Comparison of ENCODE assay signal across 18 cellular contexts in the genomic region with DNA sequence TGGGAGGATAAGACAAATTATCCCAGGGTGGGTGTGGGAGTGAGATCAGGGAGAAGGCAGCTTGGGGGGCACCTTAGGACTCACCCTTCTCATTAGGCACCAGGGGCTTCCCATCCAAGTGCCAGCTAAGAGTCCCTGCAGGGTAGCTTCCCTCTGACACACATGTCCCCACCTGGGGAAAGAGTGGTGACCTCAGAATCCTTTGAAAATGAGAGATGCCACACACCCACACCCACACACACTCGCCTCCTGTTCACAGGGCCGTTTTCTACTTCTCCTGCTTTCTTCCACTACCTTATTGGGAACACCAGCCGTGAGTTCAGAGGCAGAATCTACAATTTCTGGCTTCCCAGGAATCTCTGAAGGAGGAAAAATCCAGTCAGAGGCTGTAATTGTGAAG. TPM values are rescaled to one million over a fixed set of nuclear protein-coding genes. Genes with fewer than 3 reads are reported as not detected.
DNase-seq lines count a peak whose midpoint lies in the region; ATAC-seq, FAIRE-seq and TF ChIP-seq lines count a peak whose summit lies in the region.
"Had no signal": no experiment of that assay in that cellular context is flagged by ENCODE, and none has a peak within 500 bp of the region (broad histone marks: within the 10 kb centered on the region; RNA-seq: fewer than 3 reads in every experiment).

No MANE protein-coding gene starts in this region.

- H3K4me3 Mint-ChIP-seq in neural crest cell, result peak overlapping the region; percentile 67
- H3K4me3 Mint-ChIP-seq: type B pancreatic cell had no signal

- DNase-seq in left ventricle myocardium inferior, result no peak
- no peak for DNase-seq in left ventricle myocardium superior
- no peak for DNase-seq in K562 (ENCODE audit: extremely low read depth in 1 of 4, low spot score in 3 of 4)
- DNase-seq in neural crest cell (ENCODE audit: low read depth, low spot score), result no peak
- DNase-seq in vagina (ENCODE audit: extremely low spot score in 2 of 2), result no peak
- no peak for DNase-seq in C1 segment of cervical spinal cord (lab: John Stamatoyannopoulos, UW)
- no peak for DNase-seq in kidney glomerular epithelial cell (lab: John Stamatoyannopoulos, UW)
- no peak for DNase-seq in HuH-7.5 (ENCODE audit: low spot score)
- DNase-seq: activated T-cell treated with anti-CD3 and anti-CD28 coated beads, Interleukin-2, amount 50 U/mL, for 1 hour; AML-193; DMS79 treated with DMSO at 0.1 percent for 48 hours; IMR-90; NCI-H1092 treated with DMSO at 0.1 percent for 48 hours; SK-N-SH; small intestine had no signal

- POLR2A ChIA-PET in K562 (lab: Yijun Ruan, JAX), result interaction anchor here (0.6 to 1.9 kb wide), 6 partner anchors 10 to 231 kb away, joined by 3 to 20 read pairs (median 5); partner anchors contain the start of genes ATF6B, FKBPL and GPSM3

- H3K36me3 Mint-ChIP-seq in neural crest cell (ENCODE audit: low read depth), result peaks cover 15% of the 10 kb centered on the region

- TF ChIP-seq POLR2A in K562 (conservative IDR thresholded peaks at IDR 0.05) (no peak), vagina (IDR thresholded peaks at IDR 0.05) (no peak)

- no peak for TF ChIP-seq RAD21 in K562 (CRISPR knock-in tag; conservative IDR thresholded peaks at IDR 0.05 in 1 of 2, IDR thresholded peaks at IDR 0.05 in 1 of 2)

- H3K4me3 ChIP-seq in left ventricle myocardium inferior, result no peak overlapping the region
- no peak overlapping the region for H3K4me3 ChIP-seq in K562
- no peak overlapping the region for H3K4me3 ChIP-seq in vagina

- H3K4me1 Mint-ChIP-seq in neural crest cell, result peaks cover 51% of the 10 kb centered on the region

- H3K27me3 Mint-ChIP-seq in neural crest cell (ENCODE audit: low read depth), result peaks cover 3% of the 10 kb centered on the region
- H3K27me3 Mint-ChIP-seq: type B pancreatic cell had no signal

- TF ChIP-seq CTCF in left ventricle myocardium inferior (IDR thresholded peaks at IDR 0.05; ENCODE audit: borderline replicate concordance), result no peak
- TF ChIP-seq CTCF in K562 (IDR thresholded peaks at IDR 0.05 in 2 of 3, conservative IDR thresholded peaks at IDR 0.05 in 1 of 3; ENCODE audit: insufficient read depth in 2 of 3, low read depth in 1 of 3, low read length in 3 of 3), result no peak
- TF ChIP-seq CTCF in neural crest cell (conservative IDR thresholded peaks at IDR 0.05), result no peak
- no peak for TF ChIP-seq CTCF in vagina (IDR thresholded peaks at IDR 0.05)

- BruUV-seq in K562 (replicated peaks; lab: Mats Ljungman, UMichigan), result no TSS peak

- H3K27me3 ChIP-seq in left ventricle myocardium inferior (ENCODE audit: low read depth) (no peaks in the 10 kb centered on the region), K562 (ENCODE audit: control insufficient read depth in 2 of 2, insufficient read depth in 2 of 2, low read length in 2 of 2) (no peaks in the 10 kb centered on the region), vagina (no peaks in the 10 kb centered on the region)

- no peak for FAIRE-seq in K562 (lab: Jason Lieb, UNC)
- FAIRE-seq: endometrium, small intestine had no signal

- no peaks in the 10 kb centered on the region for H4K20me1 ChIP-seq in K562 (replicated peaks; ENCODE audit: control insufficient read depth, insufficient read depth, low read length)

- peaks cover 58% of the 10 kb centered on the region for H3K79me2 ChIP-seq in K562 (ENCODE audit: control insufficient read depth, insufficient read depth, low read length)

- in situ Hi-C loops in K562 (cut with MboI), result no loop called here

- H3K9me3 Mint-ChIP-seq in neural crest cell, result no peaks in the 10 kb centered on the region
- H3K9me3 Mint-ChIP-seq: type B pancreatic cell had no signal

- peaks cover 7% of the 10 kb centered on the region for H3K9me1 ChIP-seq in K562 (ENCODE audit: control insufficient read depth, insufficient read depth, low read length)

- TF ChIP-seq EP300 in K562 (IDR thresholded peaks at IDR 0.05; ENCODE audit: low read length), result no peak

- H3K36me3 ChIP-seq in left ventricle myocardium inferior (peaks cover 45% of the 10 kb centered on the region), K562 (ENCODE audit: control insufficient read depth, insufficient read depth, low read length) (peaks cover 75% of the 10 kb centered on the region; the same call in 2 of the 3 replicates), vagina (peaks cover 0 to 29% of the 10 kb centered on the region in 2 donors)

- CTCF ChIA-PET in K562 (lab: Yijun Ruan, JAX; ENCODE audit: low intra/inter-chr PET ratio), result no interaction called here

- WGBS in K562 (ENCODE audit: insufficient coverage, low coverage, missing lambda C conversion rate), result 87% methylated on average over 3 of the region's 3 CpGs

- H3K4me2 ChIP-seq in K562 (ENCODE audit: insufficient read depth, low read length), result no peak overlapping the region
- H3K4me2 ChIP-seq: SK-N-SH had no signal

- intact Hi-C loops in left ventricle myocardium inferior (cut with micrococcal nuclease) (no loop called here), left ventricle myocardium superior (cut with micrococcal nuclease) (no loop called here), K562 (cut with micrococcal nuclease) (no loop called here), vagina (cut with DNase I) (loop anchor here (10.0 kb wide), 1 partner anchor 1022 kb away; the partner anchor contains the start of genes HSD17B8, RING1, RXRB and SLC39A7)

- no peak overlapping the region for H2AFZ ChIP-seq in K562 (ENCODE audit: low read depth, low read length)

- ATAC-seq in left ventricle myocardium superior (no peak), K562 (no peak)

- H3K9me3 ChIP-seq in left ventricle myocardium inferior (replicated peaks) (no peaks in the 10 kb centered on the region), K562 (replicated peaks; ENCODE audit: control insufficient read depth, insufficient read depth, low read depth, low read length) (no peaks in the 10 kb centered on the region), vagina (no peaks in the 10 kb centered on the region)
- H3K9me3 ChIP-seq: SK-N-SH had no signal

- peak overlapping the region; percentile 7 to 82; a peak in 2 of 4 replicates for H3K9ac ChIP-seq in K562 (ENCODE audit: insufficient read depth in 1 of 2, low read depth in 2 of 2, low read length in 2 of 2)
- H3K9ac ChIP-seq: SK-N-SH had no signal

- no peak overlapping the region for H3K27ac Mint-ChIP-seq in neural crest cell (ENCODE audit: unreplicated experiment)
- H3K27ac Mint-ChIP-seq: type B pancreatic cell had no signal

- H3K4me1 ChIP-seq in left ventricle myocardium inferior (peaks cover 88% of the 10 kb centered on the region), K562 (replicated peaks in 1 of 2; ENCODE audit: control insufficient read depth in 2 of 2, insufficient read depth in 2 of 2, low read length in 2 of 2) (peaks cover 56 to 58% of the 10 kb centered on the region in 2 experiments), vagina (peaks cover 47% of the 10 kb centered on the region)

- peak overlapping the region; percentile 98 for H3K27ac ChIP-seq in left ventricle myocardium inferior (replicated peaks)
- peak overlapping the region; percentile 56; the same call in 2 of the 3 replicates for H3K27ac ChIP-seq in K562 (ENCODE audit: extremely low read depth, low read depth, low read length)
- H3K27ac ChIP-seq in vagina, result peak overlapping the region; percentile 99
- H3K27ac ChIP-seq: VCaP had no signal

RNA-seq across cellular contexts. Expression of gene AGER, which starts 1.0 kb away (rescaled TPM):
- 1.8 TPM for total RNA-seq in left ventricle myocardium inferior
- total RNA-seq in left ventricle myocardium superior, result 3.0 TPM
- 28.3 and 66.0 TPM in 2 replicates for total RNA-seq in K562 (2011; cell fraction: chromatin; rRNA removed; ENCODE audit: low replicate concordance)
- 35.5 and 36.5 TPM in 2 replicates for total RNA-seq in K562 (2011; cell fraction: nucleolus; rRNA removed)
- 27.8 and 29.8 TPM in 2 replicates for total RNA-seq in K562 (2011; cell fraction: nucleoplasm; rRNA removed)
- 5.3 and 6.2 TPM in 2 replicates for total RNA-seq in K562 (2014; rRNA removed)
- total RNA-seq in K562 (2014; rRNA removed; fragmentation: Illumina TruSeq; extraction: Trizol), result 2.0 and 2.2 TPM in 2 replicates
- total RNA-seq in K562 (2015; rRNA removed; fragmentation: Illumina TruSeq; extraction: Trizol), result 3.0 and 3.6 TPM in 2 replicates
- total RNA-seq in K562 (2021), result 7.8 and 11.5 TPM in 2 replicates
- polyA plus RNA-seq in K562 (2011; rRNA removed), result 4.1 and 7.9 TPM in 2 replicates
- polyA plus RNA-seq in K562 (2011; cell fraction: cytosol; rRNA removed), result 2.4 and 3.1 TPM in 2 replicates
- polyA plus RNA-seq in K562 (2011; cell fraction: nucleus; rRNA removed), result 75.1 and 86.2 TPM in 2 replicates
- polyA plus RNA-seq in K562 (2012), result 11.6 and 18.0 TPM in 2 replicates
- polyA plus RNA-seq in K562 (2014; fragmentation: Illumina TruSeq; extraction: Trizol), result 5.8 and 8.2 TPM in 2 replicates
- 1 to 10 TPM; 1.2 to 1.8 TPM for polyA plus RNA-seq in K562 (2014; fragmentation: Nextera tagmentation; extraction: Ambion mirVana)
- 10.9 and 11.1 TPM in 2 replicates for polyA plus RNA-seq in K562 (2014; rRNA removed)
- polyA minus RNA-seq in K562 (2011; rRNA and poly(A)+ RNA removed), result 0.78 and 0.81 TPM in 2 replicates
- not detected in 2 replicates for polyA minus RNA-seq in K562 (2011; cell fraction: cytosol; rRNA and poly(A)+ RNA removed)
- 5.3 and 7.3 TPM in 2 replicates for polyA minus RNA-seq in K562 (2011; cell fraction: nucleus; rRNA and poly(A)+ RNA removed)
- 25.7 and 26.0 TPM in 2 replicates for total RNA-seq in neural crest cell
- total RNA-seq in vagina, result 8.1 TPM

RNA-seq across cellular contexts. Expression of gene RNF5, which starts 4.8 kb away (rescaled TPM):
- total RNA-seq in left ventricle myocardium inferior (76.0 TPM), left ventricle myocardium superior (94.1 TPM), K562 (2014; rRNA removed) (129 and 156 TPM in 2 replicates), K562 (2014; rRNA removed; fragmentation: Illumina TruSeq; extraction: Trizol) (123 and 128 TPM in 2 replicates), K562 (2015; rRNA removed; fragmentation: Illumina TruSeq; extraction: Trizol) (99.1 and 110 TPM in 2 replicates), K562 (2021) (149 and 154 TPM in 2 replicates), neural crest cell (60.2 and 60.7 TPM in 2 replicates), vagina (48.4 TPM)
- total RNA-seq in K562 (2011; cell fraction: chromatin; rRNA removed; ENCODE audit: low replicate concordance), result 19.1 and 20.3 TPM in 2 replicates
- total RNA-seq in K562 (2011; cell fraction: nucleolus; rRNA removed), result 21.5 and 22.6 TPM in 2 replicates
- 36.4 and 49.9 TPM in 2 replicates for total RNA-seq in K562 (2011; cell fraction: nucleoplasm; rRNA removed)
- polyA plus RNA-seq in K562 (2011; rRNA removed) (161 and 163 TPM in 2 replicates), K562 (2014; fragmentation: Illumina TruSeq; extraction: Trizol) (227 and 245 TPM in 2 replicates), K562 (2014; fragmentation: Nextera tagmentation; extraction: Ambion mirVana) (10 to 100 TPM; 62.2 to 95.5 TPM), K562 (2014; rRNA removed) (207 and 223 TPM in 2 replicates)
- polyA plus RNA-seq in K562 (2011; cell fraction: cytosol; rRNA removed), result 240 and 251 TPM in 2 replicates
- 54.9 and 71.1 TPM in 2 replicates for polyA plus RNA-seq in K562 (2011; cell fraction: nucleus; rRNA removed)
- 213 and 399 TPM in 2 replicates for polyA plus RNA-seq in K562 (2012)
- polyA minus RNA-seq in K562 (2011; rRNA and poly(A)+ RNA removed), result 48.7 TPM in 2 replicates
- polyA minus RNA-seq in K562 (2011; cell fraction: cytosol; rRNA and poly(A)+ RNA removed), result 29.3 and 40.5 TPM in 2 replicates
- 9.3 and 18.2 TPM in 2 replicates for polyA minus RNA-seq in K562 (2011; cell fraction: nucleus; rRNA and poly(A)+ RNA removed)

RNA-seq across cellular contexts. Expression of gene PBX2, which starts 7.0 kb away (rescaled TPM):
- total RNA-seq in left ventricle myocardium inferior (36.5 TPM), left ventricle myocardium superior (46.5 TPM), K562 (2014; rRNA removed) (55.6 and 63.8 TPM in 2 replicates), K562 (2014; rRNA removed; fragmentation: Illumina TruSeq; extraction: Trizol) (44.0 and 45.1 TPM in 2 replicates), K562 (2015; rRNA removed; fragmentation: Illumina TruSeq; extraction: Trizol) (60.0 and 62.5 TPM in 2 replicates), K562 (2021) (106 and 126 TPM in 2 replicates), neural crest cell (205 and 206 TPM in 2 replicates), vagina (49.4 TPM)
- total RNA-seq in K562 (2011; cell fraction: chromatin; rRNA removed; ENCODE audit: low replicate concordance), result 227 and 442 TPM in 2 replicates
- total RNA-seq in K562 (2011; cell fraction: nucleolus; rRNA removed), result 178 and 203 TPM in 2 replicates
- total RNA-seq in K562 (2011; cell fraction: nucleoplasm; rRNA removed), result 185 and 217 TPM in 2 replicates
- polyA plus RNA-seq in K562 (2011; rRNA removed) (123 and 127 TPM in 2 replicates), K562 (2014; fragmentation: Illumina TruSeq; extraction: Trizol) (108 and 119 TPM in 2 replicates), K562 (2014; fragmentation: Nextera tagmentation; extraction: Ambion mirVana) (1 to 10 TPM; 1.9 to 2.8 TPM), K562 (2014; rRNA removed) (117 and 134 TPM in 2 replicates)
- polyA plus RNA-seq in K562 (2011; cell fraction: cytosol; rRNA removed), result 105 and 142 TPM in 2 replicates
- polyA plus RNA-seq in K562 (2011; cell fraction: nucleus; rRNA removed), result 340 and 411 TPM in 2 replicates
- polyA plus RNA-seq in K562 (2012), result 110 and 127 TPM in 2 replicates
- 55.9 and 77.0 TPM in 2 replicates for polyA minus RNA-seq in K562 (2011; rRNA and poly(A)+ RNA removed)
- polyA minus RNA-seq in K562 (2011; cell fraction: cytosol; rRNA and poly(A)+ RNA removed), result 46.1 and 60.9 TPM in 2 replicates
- 68.7 and 70.2 TPM in 2 replicates for polyA minus RNA-seq in K562 (2011; cell fraction: nucleus; rRNA and poly(A)+ RNA removed)

RNA-seq across cellular contexts. Expression of gene AGPAT1, which starts 7.1 kb away (rescaled TPM):
- total RNA-seq in left ventricle myocardium inferior, result 43.0 TPM
- 49.7 TPM for total RNA-seq in left ventricle myocardium superior
- total RNA-seq in K562 (2011; cell fraction: chromatin; rRNA removed; ENCODE audit: low replicate concordance), result 57.1 and 153 TPM in 2 replicates
- 190 and 234 TPM in 2 replicates for total RNA-seq in K562 (2011; cell fraction: nucleolus; rRNA removed)
- 210 and 316 TPM in 2 replicates for total RNA-seq in K562 (2011; cell fraction: nucleoplasm; rRNA removed)
- 69.4 and 115 TPM in 2 replicates for total RNA-seq in K562 (2014; rRNA removed)
- 45.4 and 51.9 TPM in 2 replicates for total RNA-seq in K562 (2014; rRNA removed; fragmentation: Illumina TruSeq; extraction: Trizol)
- total RNA-seq in K562 (2015; rRNA removed; fragmentation: Illumina TruSeq; extraction: Trizol), result 53.2 and 54.1 TPM in 2 replicates
- 107 and 109 TPM in 2 replicates for total RNA-seq in K562 (2021)
- 78.7 and 138 TPM in 2 replicates for polyA plus RNA-seq in K562 (2011; rRNA removed)
- 220 and 272 TPM in 2 replicates for polyA plus RNA-seq in K562 (2011; cell fraction: cytosol; rRNA removed)
- 108 and 142 TPM in 2 replicates for polyA plus RNA-seq in K562 (2011; cell fraction: nucleus; rRNA removed)
- polyA plus RNA-seq in K562 (2012), result 133 and 141 TPM in 2 replicates
- 165 and 176 TPM in 2 replicates for polyA plus RNA-seq in K562 (2014; fragmentation: Illumina TruSeq; extraction: Trizol)
- 10 to 100 TPM; 37.9 to 43.6 TPM for polyA plus RNA-seq in K562 (2014; fragmentation: Nextera tagmentation; extraction: Ambion mirVana)
- polyA plus RNA-seq in K562 (2014; rRNA removed), result 78.2 and 78.4 TPM in 2 replicates
- polyA minus RNA-seq in K562 (2011; rRNA and poly(A)+ RNA removed), result 92.5 and 120 TPM in 2 replicates
- polyA minus RNA-seq in K562 (2011; cell fraction: cytosol; rRNA and poly(A)+ RNA removed), result 98.4 and 124 TPM in 2 replicates
- 25.2 and 30.5 TPM in 2 replicates for polyA minus RNA-seq in K562 (2011; cell fraction: nucleus; rRNA and poly(A)+ RNA removed)
- 88.9 and 92.9 TPM in 2 replicates for total RNA-seq in neural crest cell
- total RNA-seq in vagina, result 35.1 TPM

RNA-seq across cellular contexts. Expression of gene GPSM3, which starts 9.4 kb away (rescaled TPM):
- total RNA-seq in left ventricle myocardium inferior (5.0 TPM), left ventricle myocardium superior (5.9 TPM), K562 (2014; rRNA removed) (40.5 and 45.0 TPM in 2 replicates), K562 (2014; rRNA removed; fragmentation: Illumina TruSeq; extraction: Trizol) (13.5 and 14.0 TPM in 2 replicates), K562 (2015; rRNA removed; fragmentation: Illumina TruSeq; extraction: Trizol) (22.3 and 22.4 TPM in 2 replicates), K562 (2021) (37.3 and 42.6 TPM in 2 replicates), neural crest cell (7.3 and 8.0 TPM in 2 replicates), vagina (16.2 TPM)
- 11.8 and 26.5 TPM in 2 replicates for total RNA-seq in K562 (2011; cell fraction: chromatin; rRNA removed; ENCODE audit: low replicate concordance)
- 15.2 and 18.8 TPM in 2 replicates for total RNA-seq in K562 (2011; cell fraction: nucleolus; rRNA removed)
- total RNA-seq in K562 (2011; cell fraction: nucleoplasm; rRNA removed), result 22.7 and 30.8 TPM in 2 replicates
- polyA plus RNA-seq in K562 (2011; rRNA removed) (24.4 and 51.8 TPM in 2 replicates), K562 (2014; fragmentation: Illumina TruSeq; extraction: Trizol) (39.6 and 46.5 TPM in 2 replicates), K562 (2014; fragmentation: Nextera tagmentation; extraction: Ambion mirVana) (1 to 10 TPM; 5.3 to 5.7 TPM), K562 (2014; rRNA removed) (32.2 and 35.1 TPM in 2 replicates)
- polyA plus RNA-seq in K562 (2011; cell fraction: cytosol; rRNA removed), result 44.6 and 52.4 TPM in 2 replicates
- polyA plus RNA-seq in K562 (2011; cell fraction: nucleus; rRNA removed), result 32.8 and 42.4 TPM in 2 replicates
- 34.2 and 146 TPM in 2 replicates for polyA plus RNA-seq in K562 (2012)
- polyA minus RNA-seq in K562 (2011; rRNA and poly(A)+ RNA removed), result 8.6 and 11.3 TPM in 2 replicates
- polyA minus RNA-seq in K562 (2011; cell fraction: cytosol; rRNA and poly(A)+ RNA removed), result 17.9 and 19.4 TPM in 2 replicates
- 4.0 and 7.3 TPM in 2 replicates for polyA minus RNA-seq in K562 (2011; cell fraction: nucleus; rRNA and poly(A)+ RNA removed)
